Comparison of ENCODE assay signal across 8 cellular contexts in the genomic region with DNA sequence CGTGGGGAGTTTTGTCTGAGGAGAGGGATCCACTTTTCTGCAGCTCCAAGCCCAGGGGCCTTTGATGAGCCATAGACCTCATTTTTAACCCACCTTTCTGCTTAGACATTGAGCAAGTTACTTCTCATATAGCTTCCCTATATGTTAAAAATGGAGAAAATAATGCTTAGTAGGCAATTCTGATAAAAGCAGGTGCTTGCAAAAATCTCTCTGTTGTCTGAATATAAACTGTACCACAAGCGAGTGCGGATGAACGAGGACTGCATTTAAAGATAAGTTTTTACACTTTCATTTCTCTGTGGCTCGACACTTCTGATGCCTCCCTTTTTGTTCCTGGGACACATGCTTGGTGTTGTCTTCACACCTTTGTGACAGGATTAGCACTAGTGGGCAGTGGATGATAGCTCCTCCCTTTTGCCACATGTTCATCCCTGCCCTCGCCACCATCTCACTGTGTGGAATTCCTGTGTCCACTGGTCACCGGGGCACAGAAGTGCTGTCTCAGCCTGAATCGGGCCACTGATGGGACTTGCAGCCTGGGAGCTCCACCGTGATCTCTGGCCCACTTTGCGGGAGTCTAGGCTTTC. TPM values are rescaled to one million over a fixed set of nuclear protein-coding genes. Genes with fewer than 3 reads are reported as not detected.
DNase-seq lines count a peak whose midpoint lies in the region; ATAC-seq and TF ChIP-seq lines count a peak whose summit lies in the region.

No MANE protein-coding gene starts in this region.

- H3K36me3 ChIP-seq in breast epithelium = no peaks in the 10 kb centered on the region
- H3K36me3 ChIP-seq in thoracic aorta = no peaks in the 10 kb centered on the region

- peaks cover 7% of the 10 kb centered on the region for H3K9me3 Mint-ChIP-seq in MCF 10A (ENCODE audit: unreplicated experiment)
- H3K9me3 Mint-ChIP-seq in activated CD8-positive, alpha-beta T cell treated with anti-CD3 and anti-CD28 coated beads for 36 hours = peaks cover 7% of the 10 kb centered on the region

- H3K36me3 Mint-ChIP-seq in MCF 10A (ENCODE audit: insufficient read depth, unreplicated experiment) = peaks cover 9% of the 10 kb centered on the region
- H3K36me3 Mint-ChIP-seq in activated CD8-positive, alpha-beta T cell treated with anti-CD3 and anti-CD28 coated beads for 36 hours (ENCODE audit: low read depth) = peaks cover 45% of the 10 kb centered on the region

- H3K4me1 ChIP-seq in breast epithelium = no peaks in the 10 kb centered on the region
- peaks cover 0 to 10% of the 10 kb centered on the region in 2 donors for H3K4me1 ChIP-seq in thoracic aorta (ENCODE audit: control insufficient read depth in 1 of 2, low read depth in 2 of 2)

- peak overlapping the region; percentile 81 for H3K4me3 Mint-ChIP-seq in MCF 10A (ENCODE audit: unreplicated experiment)
- peak overlapping the region; percentile 94 for H3K4me3 Mint-ChIP-seq in activated CD8-positive, alpha-beta T cell treated with anti-CD3 and anti-CD28 coated beads for 36 hours

- POLR2A ChIA-PET in MCF 10A (lab: Yijun Ruan, JAX) = interaction anchor here (0.6 to 2.7 kb wide), 9 partner anchors 14 to 1378 kb away, joined by 3 to 20 read pairs (median 5); partner anchors contain the start of gene THOC1
- POLR2A ChIA-PET in activated CD8-positive, alpha-beta T cell treated with anti-CD3 and anti-CD28 coated beads for 36 hours (lab: Charles Lee) = interaction anchor here (0.8 to 4.7 kb wide), 13 partner anchors 11 to 391 kb away, joined by 3 to 41 read pairs (median 7); no protein-coding TSS in a partner anchor

- BruUV-seq in MCF 10A (replicated peaks; lab: Mats Ljungman, UMichigan) = no TSS peak

- no peak overlapping the region for H3K27ac Mint-ChIP-seq in MCF 10A (ENCODE audit: low read depth, unreplicated experiment)
- peak overlapping the region; percentile 94 for H3K27ac Mint-ChIP-seq in activated CD8-positive, alpha-beta T cell treated with anti-CD3 and anti-CD28 coated beads for 36 hours

- intact Hi-C loops in MCF 10A (cut with micrococcal nuclease) (loop anchor here (5.0 kb wide), 1 partner anchor 53 kb away; the partner anchor contains the start of gene ENOSF1), breast epithelium (cut with DNase I; ENCODE audit: low total_unique reads) (no loop called here)
- intact Hi-C loops in activated CD8-positive, alpha-beta T cell treated with anti-CD3 and anti-CD28 coated beads for 36 hours (cut with micrococcal nuclease) = no loop called here

- H3K4me3 ChIP-seq in breast epithelium = peak overlapping the region in 1 of 3 donors; percentile 84
- peak overlapping the region; percentile 93 for H3K4me3 ChIP-seq in iPS-18c (ENCODE audit: insufficient read depth, low read depth, low read length)
- H3K4me3 ChIP-seq in thoracic aorta = peak overlapping the region; percentile 90

- no peaks in the 10 kb centered on the region for H3K27me3 Mint-ChIP-seq in MCF 10A (ENCODE audit: insufficient read depth, unreplicated experiment)
- H3K27me3 Mint-ChIP-seq in activated CD8-positive, alpha-beta T cell treated with anti-CD3 and anti-CD28 coated beads for 36 hours = peaks cover 18% of the 10 kb centered on the region

- H3K9me3 ChIP-seq in breast epithelium = no peaks in the 10 kb centered on the region
- peaks cover 2% of the 10 kb centered on the region for H3K9me3 ChIP-seq in iPS-18c (ENCODE audit: control insufficient read depth, insufficient read depth, low read length)
- H3K9me3 ChIP-seq in thoracic aorta = no peaks in the 10 kb centered on the region

- no peak for TF ChIP-seq POLR2A in breast epithelium (IDR thresholded peaks at IDR 0.05)

- no peaks in the 10 kb centered on the region for H3K27me3 ChIP-seq in breast epithelium
- no peaks in the 10 kb centered on the region for H3K27me3 ChIP-seq in thoracic aorta (replicated peaks; ENCODE audit: insufficient read depth)

- H3K4me1 Mint-ChIP-seq in MCF 10A (ENCODE audit: insufficient read depth, unreplicated experiment) = peaks cover 6% of the 10 kb centered on the region
- peaks cover 20% of the 10 kb centered on the region for H3K4me1 Mint-ChIP-seq in activated CD8-positive, alpha-beta T cell treated with anti-CD3 and anti-CD28 coated beads for 36 hours (ENCODE audit: low read depth)

- TF ChIP-seq CTCF in MCF 10A (IDR thresholded peaks at IDR 0.05; ENCODE audit: unreplicated experiment) (no peak), breast epithelium (IDR thresholded peaks at IDR 0.05) (no peak), thoracic aorta (IDR thresholded peaks at IDR 0.05) (no peak)
- TF ChIP-seq CTCF in activated CD8-positive, alpha-beta T cell treated with anti-CD3 and anti-CD28 coated beads for 36 hours (IDR thresholded peaks at IDR 0.05) = no peak

- DNase-seq in MCF 10A (ENCODE audit: unreplicated experiment) = no peak
- no peak for DNase-seq in breast epithelium (ENCODE audit: low spot score in 2 of 2)
- DNase-seq in activated CD8-positive, alpha-beta T cell treated with anti-CD3 and anti-CD28 coated beads for 36 hours = no peak
- no peak for DNase-seq in thoracic aorta (ENCODE audit: low spot score)
- no peak for DNase-seq in SIG-M5 treated with dmso at 0.1 percent for 504 hours (lab: John Stamatoyannopoulos, UW; ENCODE audit: unreplicated experiment)

- H3K27ac ChIP-seq in breast epithelium (no peak overlapping the region), thoracic aorta (no peak overlapping the region)

- CTCF ChIA-PET in MCF 10A (lab: Yijun Ruan, JAX) = interaction anchor here (0.6 to 3.5 kb wide), 10 partner anchors 33 to 479 kb away, joined by 3 to 10 read pairs (median 3); partner anchors contain the start of gene ENOSF1
- CTCF ChIA-PET in activated CD8-positive, alpha-beta T cell treated with anti-CD3 and anti-CD28 coated beads for 36 hours (lab: Charles Lee) = interaction anchor here (1.4 to 2.8 kb wide), 7 partner anchors 9 to 181 kb away, joined by 3 to 27 read pairs (median 5); partner anchors contain the start of gene ENOSF1

- ATAC-seq in activated CD8-positive, alpha-beta T cell treated with anti-CD3 and anti-CD28 coated beads for 36 hours = no peak
- ATAC-seq in thoracic aorta (ENCODE audit: insufficient number of reproducible peaks, low FRiP score, low read depth) = no peak
- ATAC-seq in GM21360 (IDR thresholded peaks at IDR 0.05; ENCODE audit: unreplicated experiment) = no peak
- no peak for ATAC-seq in HG03280 (IDR thresholded peaks at IDR 0.05; ENCODE audit: unreplicated experiment)

RNA-seq across cellular contexts. Expression of gene TYMS, which starts 1.6 kb away (rescaled TPM):
- total RNA-seq in MCF 10A (2022) = 22.4 and 57.0 TPM in 2 replicates
- 1 to 10 TPM; 1.3 to 2.1 (median 2.0) TPM for total RNA-seq in breast epithelium
- 100 to 1,000 TPM; 324 to 329 TPM for total RNA-seq in activated CD8-positive, alpha-beta T cell treated with anti-CD3 and anti-CD28 coated beads for 36 hours
- total RNA-seq in thoracic aorta = 1 to 10 TPM; 1.2 to 8.2 TPM

RNA-seq across cellular contexts. Expression of gene ENOSF1, which starts 53.4 kb away (rescaled TPM):
- total RNA-seq in MCF 10A (2022) (106 and 111 TPM in 2 replicates), breast epithelium (10 to 100 TPM; 49.4 to 96.0 (median 90.1) TPM), thoracic aorta (10 to 100 TPM; 77.8 to 85.9 TPM)
- total RNA-seq in activated CD8-positive, alpha-beta T cell treated with anti-CD3 and anti-CD28 coated beads for 36 hours = 100 to 1,000 TPM; 113 to 114 TPM
